Comparison of ENCODE assay signal across 8 cellular contexts in the genomic region with DNA sequence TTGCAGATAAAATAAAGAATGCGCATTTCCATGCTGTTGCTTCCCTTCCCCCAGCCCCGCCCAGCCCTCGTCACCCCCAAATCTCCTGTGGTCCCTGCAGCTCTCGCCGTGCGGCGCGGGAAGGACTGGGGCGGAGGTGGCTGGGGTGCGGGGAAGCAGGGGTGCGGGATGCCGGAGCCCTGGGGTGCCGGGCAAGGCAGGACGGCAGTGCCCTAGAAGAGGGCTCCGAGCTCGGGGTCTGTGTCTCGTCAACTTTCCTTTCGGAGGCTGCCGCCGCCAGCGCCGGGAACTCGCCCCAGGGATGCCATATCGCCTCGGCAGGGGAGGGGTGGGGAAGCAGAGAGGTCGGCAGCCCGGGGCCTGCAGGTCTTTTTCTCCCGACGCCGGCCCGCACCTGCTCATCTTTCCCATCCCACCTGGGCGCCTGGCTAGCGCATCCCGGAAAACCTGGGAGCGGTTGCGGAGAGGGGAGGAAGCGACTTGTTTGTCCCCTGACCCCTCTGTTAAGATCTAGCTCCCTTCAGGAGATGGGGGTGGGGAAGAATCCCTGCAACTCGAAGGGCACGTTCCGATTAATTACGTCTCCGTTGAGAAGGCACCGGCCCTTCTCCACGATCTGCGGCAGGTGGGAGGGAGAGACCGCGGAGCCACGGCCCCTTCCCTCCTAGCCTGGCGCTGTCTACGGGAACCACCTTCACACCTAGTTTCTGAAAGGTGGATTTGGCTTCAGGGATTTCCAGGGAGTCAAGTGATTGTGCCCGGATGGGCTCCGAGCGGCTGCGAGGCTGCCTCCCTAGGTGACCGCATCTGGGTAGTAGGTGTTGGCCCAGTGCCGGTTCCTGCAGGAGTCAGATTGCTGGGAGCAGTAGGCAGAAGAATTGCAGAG. TPM values are rescaled to one million over a fixed set of nuclear protein-coding genes. Genes with fewer than 3 reads are reported as not detected.
DNase-seq lines count a peak whose midpoint lies in the region; ATAC-seq and TF ChIP-seq lines count a peak whose summit lies in the region.

No MANE protein-coding gene starts in this region.

- ATAC-seq in GM21529 (IDR thresholded peaks at IDR 0.05; ENCODE audit: unreplicated experiment) (no peak), GM21619 (IDR thresholded peaks at IDR 0.05; ENCODE audit: unreplicated experiment) (no peak), HG02610 (IDR thresholded peaks at IDR 0.05; ENCODE audit: unreplicated experiment) (no peak)

- DNase-seq in ELF-1 (ENCODE audit: low read depth, low spot score) (peak; percentile 32), NCI-H2171 (lab: John Stamatoyannopoulos, UW) (peak; percentile 61), fibroblast of the aortic adventitia (ENCODE audit: low read depth) (no peak), pons (ENCODE audit: low spot score) (peak; percentile 23), UCSD-AML1 (lab: John Stamatoyannopoulos, UW; ENCODE audit: unreplicated experiment) (no peak)

- TF ChIP-seq CTCF in fibroblast of the aortic adventitia (IDR thresholded peaks at IDR 0.05; ENCODE audit: insufficient read depth, low read length), result no peak

- peak overlapping the region; percentile 47 for H3K4me3 ChIP-seq in fibroblast of the aortic adventitia (ENCODE audit: low read depth, low read length)

RNA-seq across cellular contexts. Expression of a gene that starts 0.6 kb away (rescaled TPM):
- total RNA-seq in fibroblast of the aortic adventitia (ENCODE audit: low replicate concordance), result 0.27 and 0.33 TPM in 2 replicates

Comparison
In these comparisons a context has a peak if more than half of its experiments do, and no peak if none do; other contexts are left out.
1. DNase-seq: peak in ELF-1 (single experiment), NCI-H2171 (single experiment) and pons (single experiment); none in fibroblast of the aortic adventitia (single experiment) and UCSD-AML1 (single experiment).